1 cellular context compared by ENCODE assay signal in the genomic region with DNA sequence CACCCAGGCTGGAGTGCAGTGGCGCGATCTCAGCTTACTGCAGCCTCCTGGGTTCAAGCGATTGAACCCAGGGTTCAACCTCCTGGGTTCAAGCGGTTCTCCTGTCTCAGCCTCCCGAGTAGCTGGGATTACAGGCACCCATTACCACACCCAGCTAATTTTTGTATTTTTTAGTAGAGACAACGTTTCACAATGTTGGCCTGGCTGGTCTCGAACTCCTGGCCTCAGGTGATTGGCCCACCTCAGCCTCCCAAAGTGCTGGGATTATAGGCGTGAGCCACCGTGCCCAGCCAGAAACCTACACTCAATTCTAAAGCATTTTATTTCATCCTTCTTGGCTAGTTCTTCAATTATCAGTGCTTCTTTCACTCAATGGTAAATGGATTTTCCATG.
A peak's percentile ranks its signal among the peaks of the same experiment; 100 is the strongest.
TF ChIP-seq lines count a peak whose summit lies in the region.

No MANE protein-coding gene starts in this region.

TF ChIP-seq in HepG2, 621 proteins besides CTCF, POLR2A, EP300 and RAD21:
- TF ChIP-seq, protein P1, sequence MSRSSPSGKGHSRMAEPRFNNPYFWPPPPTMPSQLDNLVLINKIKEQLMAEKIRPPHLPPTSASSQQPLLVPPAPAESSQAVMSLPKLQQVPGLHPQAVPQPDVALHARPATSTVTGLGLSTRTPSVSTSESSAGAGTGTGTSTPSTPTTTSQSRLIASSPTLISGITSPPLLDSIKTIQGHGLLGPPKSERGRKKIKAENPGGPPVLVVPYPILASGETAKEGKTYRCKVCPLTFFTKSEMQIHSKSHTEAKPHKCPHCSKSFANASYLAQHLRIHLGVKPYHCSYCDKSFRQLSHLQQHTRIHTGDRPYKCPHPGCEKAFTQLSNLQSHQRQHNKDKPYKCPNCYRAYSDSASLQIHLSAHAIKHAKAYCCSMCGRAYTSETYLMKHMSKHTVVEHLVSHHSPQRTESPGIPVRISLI (CRISPR knock-in tag; IDR thresholded peaks at IDR 0.05; ENCODE audit: borderline replicate concordance) = peak; percentile 34; the same call in 1 of the 2 replicates
- TF ChIP-seq, protein P2, sequence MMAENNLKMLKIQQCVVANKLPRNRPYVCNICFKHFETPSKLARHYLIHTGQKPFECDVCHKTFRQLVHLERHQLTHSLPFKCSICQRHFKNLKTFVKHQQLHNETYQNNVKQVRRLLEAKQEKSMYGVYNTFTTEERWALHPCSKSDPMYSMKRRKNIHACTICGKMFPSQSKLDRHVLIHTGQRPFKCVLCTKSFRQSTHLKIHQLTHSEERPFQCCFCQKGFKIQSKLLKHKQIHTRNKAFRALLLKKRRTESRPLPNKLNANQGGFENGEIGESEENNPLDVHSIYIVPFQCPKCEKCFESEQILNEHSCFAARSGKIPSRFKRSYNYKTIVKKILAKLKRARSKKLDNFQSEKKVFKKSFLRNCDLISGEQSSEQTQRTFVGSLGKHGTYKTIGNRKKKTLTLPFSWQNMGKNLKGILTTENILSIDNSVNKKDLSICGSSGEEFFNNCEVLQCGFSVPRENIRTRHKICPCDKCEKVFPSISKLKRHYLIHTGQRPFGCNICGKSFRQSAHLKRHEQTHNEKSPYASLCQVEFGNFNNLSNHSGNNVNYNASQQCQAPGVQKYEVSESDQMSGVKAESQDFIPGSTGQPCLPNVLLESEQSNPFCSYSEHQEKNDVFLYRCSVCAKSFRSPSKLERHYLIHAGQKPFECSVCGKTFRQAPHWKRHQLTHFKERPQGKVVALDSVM (CRISPR knock-in tag; IDR thresholded peaks at IDR 0.05) = peak; percentile 40; the same call in 1 of the 2 replicates
